Comparison of ENCODE assay signal across 8 cellular contexts in genomic region chr10:11016959-11017574, GRCh38. TPM values are rescaled to one million over a fixed set of nuclear protein-coding genes. Genes with fewer than 3 reads are reported as not detected.
DNase-seq lines count a peak whose midpoint lies in the region; ATAC-seq and TF ChIP-seq lines count a peak whose summit lies in the region.

No MANE protein-coding gene starts in this region.

- no peaks in the 10 kb centered on the region for H3K9me3 Mint-ChIP-seq in activated T-helper 2 cell treated with anti-CD3 and anti-CD28 coated beads, Interferon-gamma antibody, Interleukin-2, Interleukin-4, amounts not matched to agents 10 μg/mL and 5 μg/mL and 100 μg/mL, durations not matched to agents 14 hours and 24 hours and 36 hours

- TF ChIP-seq CTCF in thoracic aorta (IDR thresholded peaks at IDR 0.05), result no peak

- intact Hi-C loops in activated T-helper 2 cell treated with anti-CD3 and anti-CD28 coated beads, Interferon-gamma antibody, Interleukin-2, Interleukin-4, amounts not matched to agents 10 μg/mL and 5 μg/mL and 100 μg/mL, durations not matched to agents 14 hours and 24 hours and 36 hours (cut with micrococcal nuclease), result loop anchor here (5.0 kb wide), 2 partner anchors 150 to 255 kb away; no protein-coding TSS in a partner anchor

- no peaks in the 10 kb centered on the region for H3K36me3 ChIP-seq in ES-I3 (ENCODE audit: insufficient read depth, low read length)
- H3K36me3 ChIP-seq in thoracic aorta, result no peaks in the 10 kb centered on the region

- H3K4me1 ChIP-seq in ES-I3 (ENCODE audit: insufficient read depth, low read length) (peaks cover 39% of the 10 kb centered on the region), thoracic aorta (ENCODE audit: control insufficient read depth in 1 of 2, low read depth in 2 of 2) (peaks cover 0 to 13% of the 10 kb centered on the region in 2 donors)

- peak overlapping the region; percentile 87 for H3K4me3 ChIP-seq in thoracic aorta

- H3K4me1 Mint-ChIP-seq in activated T-helper 2 cell treated with anti-CD3 and anti-CD28 coated beads, Interferon-gamma antibody, Interleukin-2, Interleukin-4, amounts not matched to agents 10 μg/mL and 5 μg/mL and 100 μg/mL, durations not matched to agents 14 hours and 24 hours and 36 hours (ENCODE audit: low read depth), result peaks cover 10% of the 10 kb centered on the region

- no peaks in the 10 kb centered on the region for H3K27me3 ChIP-seq in thoracic aorta (replicated peaks; ENCODE audit: insufficient read depth)

- no peaks in the 10 kb centered on the region for H3K36me3 Mint-ChIP-seq in activated T-helper 2 cell treated with anti-CD3 and anti-CD28 coated beads, Interferon-gamma antibody, Interleukin-2, Interleukin-4, amounts not matched to agents 10 μg/mL and 5 μg/mL and 100 μg/mL, durations not matched to agents 14 hours and 24 hours and 36 hours (ENCODE audit: low read depth)

- H3K9me3 ChIP-seq in ES-I3 (ENCODE audit: control insufficient read depth, insufficient read depth, low read length) (no peaks in the 10 kb centered on the region), thoracic aorta (no peaks in the 10 kb centered on the region)

- no peak overlapping the region for H3K27ac Mint-ChIP-seq in activated T-helper 2 cell treated with anti-CD3 and anti-CD28 coated beads, Interferon-gamma antibody, Interleukin-2, Interleukin-4, amounts not matched to agents 10 μg/mL and 5 μg/mL and 100 μg/mL, durations not matched to agents 14 hours and 24 hours and 36 hours

- ATAC-seq in HG02571 (IDR thresholded peaks at IDR 0.05; ENCODE audit: unreplicated experiment) (peak; percentile 32), thoracic aorta (ENCODE audit: insufficient number of reproducible peaks, low FRiP score, low read depth) (peak; percentile 38)

- H3K27ac ChIP-seq in thoracic aorta, result peak overlapping the region; percentile 67 to 77

- H3K4me3 Mint-ChIP-seq in activated T-helper 2 cell treated with anti-CD3 and anti-CD28 coated beads, Interferon-gamma antibody, Interleukin-2, Interleukin-4, amounts not matched to agents 10 μg/mL and 5 μg/mL and 100 μg/mL, durations not matched to agents 14 hours and 24 hours and 36 hours (ENCODE audit: low read depth), result peak overlapping the region; percentile 57

- H3K9ac ChIP-seq in ES-I3 (ENCODE audit: low read depth, low read length), result peak overlapping the region; percentile 70

- no peak for DNase-seq in activated T-helper 2 cell treated with anti-CD3 and anti-CD28 coated beads, Interferon-gamma antibody, Interleukin-2, Interleukin-4, amounts not matched to agents 10 μg/mL and 5 μg/mL and 100 μg/mL, durations not matched to agents 14 hours and 24 hours and 36 hours (ENCODE audit: low spot score)
- DNase-seq in inferior parietal cortex (ENCODE audit: extremely low spot score), result peak; percentile 53
- DNase-seq in thoracic aorta (ENCODE audit: low spot score), result no peak
- no peak for DNase-seq in SW 1271 (lab: John Stamatoyannopoulos, UW)
- DNase-seq in effector CD4-positive, alpha-beta T cell, result no peak
- DNase-seq in NCI-H2029 treated with DMSO at 0.1 percent for 48 hours (lab: John Stamatoyannopoulos, UW), result no peak

- H3K27me3 Mint-ChIP-seq in activated T-helper 2 cell treated with anti-CD3 and anti-CD28 coated beads, Interferon-gamma antibody, Interleukin-2, Interleukin-4, amounts not matched to agents 10 μg/mL and 5 μg/mL and 100 μg/mL, durations not matched to agents 14 hours and 24 hours and 36 hours (ENCODE audit: low read depth), result peaks cover 82% of the 10 kb centered on the region

RNA-seq across cellular contexts. Expression of gene CELF2, which starts 0.6 kb away (rescaled TPM):
- total RNA-seq in activated T-helper 2 cell treated with anti-CD3 and anti-CD28 coated beads, Interferon-gamma antibody, Interleukin-2, Interleukin-4, amounts not matched to agents 10 μg/mL and 5 μg/mL and 100 μg/mL, durations not matched to agents 14 hours and 24 hours and 36 hours, result 131 and 134 TPM in 2 replicates
- 10 to 100 TPM; 69.0 to 73.5 TPM for total RNA-seq in thoracic aorta
